Comparison of ENCODE assay signal across 1 cellular context in the genomic region with DNA sequence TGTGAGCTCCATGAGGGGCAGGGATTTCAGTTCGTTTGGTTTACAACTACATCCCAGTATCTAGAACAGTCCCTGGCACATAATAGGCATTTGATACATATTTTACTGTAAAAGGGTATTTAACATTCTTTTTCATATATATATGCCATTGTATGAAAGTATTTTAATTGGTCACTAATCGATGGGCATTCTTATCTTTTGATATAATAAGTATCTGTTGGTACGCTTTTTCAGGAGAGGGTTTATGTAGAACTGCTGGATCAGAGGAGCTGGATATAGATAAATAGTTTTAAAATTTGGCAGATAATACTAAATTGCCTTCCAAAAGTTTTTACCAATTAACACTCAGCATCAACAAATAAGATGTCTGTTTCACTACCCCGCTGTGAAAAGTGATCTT.
TF ChIP-seq lines count a peak whose summit lies in the region.

No MANE protein-coding gene starts in this region.

TF ChIP-seq in GM23338, 12 proteins besides CTCF, POLR2A, EP300 and RAD21:
- TF ChIP-seq, protein P1, sequence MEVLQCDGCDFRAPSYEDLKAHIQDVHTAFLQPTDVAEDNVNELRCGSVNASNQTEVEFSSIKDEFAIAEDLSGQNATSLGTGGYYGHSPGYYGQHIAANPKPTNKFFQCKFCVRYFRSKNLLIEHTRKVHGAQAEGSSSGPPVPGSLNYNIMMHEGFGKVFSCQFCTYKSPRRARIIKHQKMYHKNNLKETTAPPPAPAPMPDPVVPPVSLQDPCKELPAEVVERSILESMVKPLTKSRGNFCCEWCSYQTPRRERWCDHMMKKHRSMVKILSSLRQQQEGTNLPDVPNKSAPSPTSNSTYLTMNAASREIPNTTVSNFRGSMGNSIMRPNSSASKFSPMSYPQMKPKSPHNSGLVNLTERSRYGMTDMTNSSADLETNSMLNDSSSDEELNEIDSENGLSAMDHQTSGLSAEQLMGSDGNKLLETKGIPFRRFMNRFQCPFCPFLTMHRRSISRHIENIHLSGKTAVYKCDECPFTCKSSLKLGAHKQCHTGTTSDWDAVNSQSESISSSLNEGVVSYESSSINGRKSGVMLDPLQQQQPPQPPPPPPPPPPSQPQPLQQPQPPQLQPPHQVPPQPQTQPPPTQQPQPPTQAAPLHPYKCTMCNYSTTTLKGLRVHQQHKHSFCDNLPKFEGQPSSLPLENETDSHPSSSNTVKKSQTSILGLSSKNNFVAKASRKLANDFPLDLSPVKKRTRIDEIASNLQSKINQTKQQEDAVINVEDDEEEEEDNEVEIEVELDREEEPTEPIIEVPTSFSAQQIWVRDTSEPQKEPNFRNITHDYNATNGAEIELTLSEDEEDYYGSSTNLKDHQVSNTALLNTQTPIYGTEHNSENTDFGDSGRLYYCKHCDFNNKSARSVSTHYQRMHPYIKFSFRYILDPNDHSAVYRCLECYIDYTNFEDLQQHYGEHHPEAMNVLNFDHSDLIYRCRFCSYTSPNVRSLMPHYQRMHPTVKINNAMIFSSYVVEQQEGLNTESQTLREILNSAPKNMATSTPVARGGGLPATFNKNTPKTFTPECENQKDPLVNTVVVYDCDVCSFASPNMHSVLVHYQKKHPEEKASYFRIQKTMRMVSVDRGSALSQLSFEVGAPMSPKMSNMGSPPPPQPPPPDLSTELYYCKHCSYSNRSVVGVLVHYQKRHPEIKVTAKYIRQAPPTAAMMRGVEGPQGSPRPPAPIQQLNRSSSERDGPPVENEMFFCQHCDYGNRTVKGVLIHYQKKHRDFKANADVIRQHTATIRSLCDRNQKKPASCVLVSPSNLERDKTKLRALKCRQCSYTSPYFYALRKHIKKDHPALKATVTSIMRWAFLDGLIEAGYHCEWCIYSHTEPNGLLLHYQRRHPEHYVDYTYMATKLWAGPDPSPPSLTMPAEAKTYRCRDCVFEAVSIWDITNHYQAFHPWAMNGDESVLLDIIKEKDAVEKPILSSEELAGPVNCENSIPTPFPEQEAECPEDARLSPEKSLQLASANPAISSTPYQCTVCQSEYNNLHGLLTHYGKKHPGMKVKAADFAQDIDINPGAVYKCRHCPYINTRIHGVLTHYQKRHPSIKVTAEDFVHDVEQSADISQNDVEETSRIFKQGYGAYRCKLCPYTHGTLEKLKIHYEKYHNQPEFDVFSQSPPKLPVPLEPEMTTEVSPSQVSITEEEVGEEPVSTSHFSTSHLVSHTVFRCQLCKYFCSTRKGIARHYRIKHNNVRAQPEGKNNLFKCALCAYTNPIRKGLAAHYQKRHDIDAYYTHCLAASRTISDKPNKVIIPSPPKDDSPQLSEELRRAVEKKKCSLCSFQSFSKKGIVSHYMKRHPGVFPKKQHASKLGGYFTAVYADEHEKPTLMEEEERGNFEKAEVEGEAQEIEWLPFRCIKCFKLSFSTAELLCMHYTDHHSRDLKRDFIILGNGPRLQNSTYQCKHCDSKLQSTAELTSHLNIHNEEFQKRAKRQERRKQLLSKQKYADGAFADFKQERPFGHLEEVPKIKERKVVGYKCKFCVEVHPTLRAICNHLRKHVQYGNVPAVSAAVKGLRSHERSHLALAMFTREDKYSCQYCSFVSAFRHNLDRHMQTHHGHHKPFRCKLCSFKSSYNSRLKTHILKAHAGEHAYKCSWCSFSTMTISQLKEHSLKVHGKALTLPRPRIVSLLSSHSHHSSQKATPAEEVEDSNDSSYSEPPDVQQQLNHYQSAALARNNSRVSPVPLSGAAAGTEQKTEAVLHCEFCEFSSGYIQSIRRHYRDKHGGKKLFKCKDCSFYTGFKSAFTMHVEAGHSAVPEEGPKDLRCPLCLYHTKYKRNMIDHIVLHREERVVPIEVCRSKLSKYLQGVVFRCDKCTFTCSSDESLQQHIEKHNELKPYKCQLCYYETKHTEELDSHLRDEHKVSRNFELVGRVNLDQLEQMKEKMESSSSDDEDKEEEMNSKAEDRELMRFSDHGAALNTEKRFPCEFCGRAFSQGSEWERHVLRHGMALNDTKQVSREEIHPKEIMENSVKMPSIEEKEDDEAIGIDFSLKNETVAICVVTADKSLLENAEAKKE (CRISPR knock-in tag; IDR thresholded peaks at IDR 0.05): no peak
- TF ChIP-seq POLR2AphosphoS5 (IDR thresholded peaks at IDR 0.05; ENCODE audit: low read depth) (no peak), NANOG (IDR thresholded peaks at IDR 0.05; ENCODE audit: borderline replicate concordance) (no peak)
